In the genomic region with DNA sequence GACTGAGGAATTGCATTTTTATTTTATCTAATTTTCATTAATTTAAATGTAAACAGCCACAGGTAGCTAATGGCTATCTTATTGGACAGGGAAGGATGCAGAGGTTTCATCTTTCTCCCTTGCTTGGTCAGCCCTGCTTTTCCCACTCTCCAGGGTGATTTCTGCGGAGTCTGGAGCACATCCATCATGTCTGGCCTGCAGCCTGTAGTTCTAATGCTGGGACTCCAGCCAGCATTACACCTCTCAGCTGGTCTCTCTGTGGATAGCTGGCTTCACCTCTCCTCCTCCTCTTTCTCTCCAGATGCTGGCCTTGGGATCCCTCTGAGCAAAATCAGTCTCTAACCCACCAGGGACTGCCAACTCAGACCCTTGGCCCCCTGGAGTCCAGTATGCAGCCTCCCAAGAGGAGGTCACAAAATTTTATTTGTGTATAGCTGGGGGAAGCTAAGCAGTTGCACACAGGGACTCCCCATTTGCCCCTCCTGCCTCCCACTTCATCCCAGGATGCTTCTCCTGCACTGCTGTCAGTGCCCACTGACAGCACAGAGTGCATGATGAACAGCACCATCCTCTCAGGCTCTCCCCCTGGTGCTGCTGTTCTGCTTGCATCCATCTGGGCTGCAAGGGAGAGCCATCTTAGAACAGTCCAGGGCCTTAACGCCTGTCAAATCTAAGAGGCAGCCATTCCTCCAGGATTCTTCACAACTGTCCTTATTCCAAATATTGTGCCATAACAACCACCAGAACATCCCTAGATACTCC, we compare ENCODE assay signal across 18 cellular contexts. TPM values are rescaled to one million over a fixed set of nuclear protein-coding genes. Genes with fewer than 3 reads are reported as not detected.
DNase-seq lines count a peak whose midpoint lies in the region; ATAC-seq and TF ChIP-seq lines count a peak whose summit lies in the region.
"Had no signal": no experiment of that assay in that cellular context is flagged by ENCODE, and none has a peak within 500 bp of the region (broad histone marks: within the 10 kb centered on the region; RNA-seq: fewer than 3 reads in every experiment).

No MANE protein-coding gene starts in this region.

- ATAC-seq in omental fat pad (ENCODE audit: low FRiP score) (no peak), HG03097 (IDR thresholded peaks at IDR 0.05; ENCODE audit: low FRiP score, unreplicated experiment) (no peak), GM18505 (IDR thresholded peaks at IDR 0.05; ENCODE audit: unreplicated experiment) (no peak)
- ATAC-seq: activated T-helper 17 cell treated with anti-CD3 and anti-CD28 coated beads, Interleukin-2, amount 50 U/mL, for 72 hours; K562 had no signal

- no peaks in the 10 kb centered on the region for H3K4me1 ChIP-seq in tibial artery
- H3K4me1 ChIP-seq: prostate gland had no signal

- no peaks in the 10 kb centered on the region for H3K36me3 ChIP-seq in tibial artery
- H3K36me3 ChIP-seq: prostate gland had no signal

- peak; percentile 70 for DNase-seq in DMS 273 (lab: John Stamatoyannopoulos, UW; ENCODE audit: unreplicated experiment)
- peak; percentile 47 for DNase-seq in NCI-H2196 (lab: John Stamatoyannopoulos, UW; ENCODE audit: unreplicated experiment)
- peak; percentile 63 for DNase-seq in cerebellum (ENCODE audit: low spot score)
- DNase-seq in myocyte (ENCODE audit: low read depth): peak; percentile 35
- no peak for DNase-seq in omental fat pad (ENCODE audit: low spot score)
- DNase-seq in tibial artery: no peak
- DNase-seq: activated CD4-positive, alpha-beta memory T cell treated with anti-CD3 and anti-CD28 coated beads for 36 hours; dermis blood vessel endothelial cell; hippocampal formation; NCI-H1436; NCI-H526; stimulated activated CD4-positive, alpha-beta T cell treated with anti-CD3 and anti-CD28 coated beads, Interleukin-15, amount 100 ng/mL, for 24 hours had no signal

- H3K27ac ChIP-seq in tibial artery: no peak overlapping the region
- H3K27ac ChIP-seq: prostate gland had no signal

- no peak overlapping the region for H3K4me3 ChIP-seq in tibial artery
- H3K4me3 ChIP-seq: K562, prostate gland had no signal

- TF ChIP-seq POLR2A in GM18505 (IDR thresholded peaks at IDR 0.05; ENCODE audit: borderline replicate concordance, extremely low read depth, insufficient read depth, insufficient read length): no peak

- H3K9me3 ChIP-seq in tibial artery: no peaks in the 10 kb centered on the region
- H3K9me3 ChIP-seq: prostate gland had no signal

- TF ChIP-seq CTCF in omental fat pad (IDR thresholded peaks at IDR 0.05) (no peak), tibial artery (IDR thresholded peaks at IDR 0.05) (no peak)

- intact Hi-C loops in tibial artery (cut with DNase I; ENCODE audit: low total_unique reads): no loop called here

- peaks cover 0 to 7% of the 10 kb centered on the region in 2 donors for H3K27me3 ChIP-seq in tibial artery

RNA-seq across cellular contexts. Expression of a gene that starts 1.7 kb away (rescaled TPM):
- total RNA-seq in cerebellum (not detected), myocyte (not detected in 2 replicates), omental fat pad (not detected)
- not detected for polyA plus RNA-seq in myocyte (2012)
- total RNA-seq: activated CD4-positive, alpha-beta memory T cell treated with anti-CD3 and anti-CD28 coated beads for 36 hours; dermis blood vessel endothelial cell; K562; prostate gland had no signal
- polyA plus RNA-seq: esophagus, K562 had no signal

Comparison
In these comparisons a context has a peak if more than half of its experiments do, and no peak if none do; other contexts are left out.
1. DNase-seq: peak in DMS 273 (single experiment), NCI-H2196 (single experiment), cerebellum (single experiment) and myocyte (single experiment); none in omental fat pad (single experiment) and tibial artery (0 of 2).